8 cellular contexts compared by ENCODE assay signal in the genomic region with DNA sequence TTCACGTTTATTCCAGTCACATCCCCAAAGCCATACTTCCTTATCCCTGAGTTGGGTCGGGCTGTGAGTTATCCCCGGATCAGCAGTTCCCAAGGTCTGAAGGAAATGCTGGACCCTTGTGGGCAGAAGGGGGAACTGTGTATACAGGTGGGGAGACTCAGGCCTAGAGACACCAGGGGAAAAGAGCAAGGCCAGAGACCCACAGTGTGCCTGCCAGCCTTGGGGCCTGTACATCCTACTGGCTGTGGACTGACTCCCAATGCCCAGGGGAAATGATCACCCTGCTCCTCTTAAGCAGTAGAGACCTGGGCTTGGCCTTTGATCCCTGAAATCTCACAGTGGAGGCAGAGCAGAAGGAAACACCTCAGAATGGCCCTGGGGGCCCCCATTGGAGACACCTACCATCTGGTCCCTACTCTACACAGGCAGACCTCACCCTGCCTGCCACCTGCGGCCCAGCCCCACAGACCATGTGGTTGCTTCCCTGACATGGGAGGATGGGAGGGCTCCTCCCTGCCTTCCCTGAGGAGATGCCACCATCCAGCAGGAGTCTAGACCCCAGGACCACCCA. TPM values are rescaled to one million over a fixed set of nuclear protein-coding genes. Genes with fewer than 3 reads are reported as not detected.
A peak's percentile ranks its signal among the peaks of the same experiment; 100 is the strongest.
DNase-seq lines count a peak whose midpoint lies in the region; ATAC-seq and TF ChIP-seq lines count a peak whose summit lies in the region.

No MANE protein-coding gene starts in this region.

- H3K36me3 ChIP-seq in breast epithelium = no peaks in the 10 kb centered on the region
- H3K36me3 ChIP-seq in mesendoderm (ENCODE audit: control insufficient read depth, insufficient read depth, low read length) = no peaks in the 10 kb centered on the region
- H3K36me3 ChIP-seq in upper lobe of right lung = peaks cover 17% of the 10 kb centered on the region

- no peaks in the 10 kb centered on the region for H3K27me3 Mint-ChIP-seq in activated naive CD4-positive, alpha-beta T cell treated with anti-CD3 and anti-CD28 coated beads, Interleukin-2, amount 50 U/mL, for 24 hours

- H3K4me1 ChIP-seq in breast epithelium (peaks cover 0 to 10% of the 10 kb centered on the region in 2 donors), mesendoderm (ENCODE audit: control insufficient read depth, low read depth, low read length) (peaks cover 2% of the 10 kb centered on the region), upper lobe of right lung (peaks cover 16% of the 10 kb centered on the region)

- H3K27ac ChIP-seq in breast epithelium = peak overlapping the region; percentile 98
- no peak overlapping the region for H3K27ac ChIP-seq in mesendoderm (ENCODE audit: low read depth, low read length)
- peak overlapping the region; percentile 93 for H3K27ac ChIP-seq in upper lobe of right lung

- H3K9me3 Mint-ChIP-seq in activated naive CD4-positive, alpha-beta T cell treated with anti-CD3 and anti-CD28 coated beads, Interleukin-2, amount 50 U/mL, for 24 hours = no peaks in the 10 kb centered on the region

- H3K4me3 ChIP-seq in breast epithelium = peak overlapping the region; percentile 93 to 98 (median 94)
- H3K4me3 ChIP-seq in mesendoderm (ENCODE audit: low read length) = no peak overlapping the region
- peak overlapping the region; percentile 69 for H3K4me3 ChIP-seq in upper lobe of right lung

- ATAC-seq in upper lobe of right lung = no peak
- ATAC-seq in left lobe of liver = no peak

- H3K27me3 ChIP-seq in breast epithelium (no peaks in the 10 kb centered on the region), mesendoderm (ENCODE audit: insufficient read depth, low read length, poor library complexity) (no peaks in the 10 kb centered on the region), upper lobe of right lung (no peaks in the 10 kb centered on the region)

- H3K4me2 ChIP-seq in mesendoderm (ENCODE audit: low read length) = no peak overlapping the region

- H2BK5ac ChIP-seq in mesendoderm (ENCODE audit: low read length) = no peak overlapping the region

- no peak overlapping the region for H3K9ac ChIP-seq in mesendoderm (ENCODE audit: low read length)

- no peaks in the 10 kb centered on the region for H3K36me3 Mint-ChIP-seq in activated naive CD4-positive, alpha-beta T cell treated with anti-CD3 and anti-CD28 coated beads, Interleukin-2, amount 50 U/mL, for 24 hours

- H3K27ac Mint-ChIP-seq in activated naive CD4-positive, alpha-beta T cell treated with anti-CD3 and anti-CD28 coated beads, Interleukin-2, amount 50 U/mL, for 24 hours = peak overlapping the region; percentile 17

- no peak overlapping the region for H3K4ac ChIP-seq in mesendoderm (ENCODE audit: low read depth, low read length)

- H2BK15ac ChIP-seq in mesendoderm (replicated peaks; ENCODE audit: low read depth) = no peak overlapping the region

- intact Hi-C loops in breast epithelium (cut with DNase I; ENCODE audit: low total_unique reads) = no loop called here
- intact Hi-C loops in upper lobe of right lung (cut with DNase I) = no loop called here

- no peaks in the 10 kb centered on the region for H3K79me1 ChIP-seq in mesendoderm (ENCODE audit: low read length)

- H4K5ac ChIP-seq in mesendoderm (ENCODE audit: low read length) = no peak overlapping the region

- no peak overlapping the region for H4K8ac ChIP-seq in mesendoderm (ENCODE audit: low read depth, low read length)

- no peak overlapping the region for H3K23ac ChIP-seq in mesendoderm (ENCODE audit: low read length)

- H3K9me3 ChIP-seq in breast epithelium = no peaks in the 10 kb centered on the region
- H3K9me3 ChIP-seq in upper lobe of right lung = no peaks in the 10 kb centered on the region

- no peak overlapping the region for H2AK5ac ChIP-seq in mesendoderm (ENCODE audit: low read length)

- no CpG with 5 or more reads among the region's 4 CpGs for WGBS in mesendoderm (ENCODE audit: extremely low coverage, insufficient coverage, low lambda C conversion rate)

- no peak overlapping the region for H3K18ac ChIP-seq in mesendoderm (ENCODE audit: low read length)

- no peak overlapping the region for H2BK120ac ChIP-seq in mesendoderm (ENCODE audit: low read depth, low read length)

- no peak overlapping the region for H3K56ac ChIP-seq in mesendoderm (ENCODE audit: low read length)

- no peaks in the 10 kb centered on the region for H3K79me2 ChIP-seq in mesendoderm (ENCODE audit: control insufficient read depth, insufficient read depth, low read length)

- H3K4me1 Mint-ChIP-seq in activated naive CD4-positive, alpha-beta T cell treated with anti-CD3 and anti-CD28 coated beads, Interleukin-2, amount 50 U/mL, for 24 hours = peaks cover 23% of the 10 kb centered on the region

- H3K4me3 Mint-ChIP-seq in activated naive CD4-positive, alpha-beta T cell treated with anti-CD3 and anti-CD28 coated beads, Interleukin-2, amount 50 U/mL, for 24 hours = peak overlapping the region; percentile 99

- TF ChIP-seq CTCF in breast epithelium (IDR thresholded peaks at IDR 0.05) (peak in 1 of 3 donors; percentile 16), upper lobe of right lung (IDR thresholded peaks at IDR 0.05) (no peak)

- DNase-seq in activated naive CD4-positive, alpha-beta T cell treated with Interleukin-2 at 50 U/mL for 16 hours = no peak
- DNase-seq in breast epithelium (ENCODE audit: low spot score in 2 of 2) (no peak), mesendoderm (peak; percentile 39), upper lobe of right lung (no peak), left lobe of liver (ENCODE audit: low spot score) (no peak), superior temporal gyrus (ENCODE audit: extremely low spot score) (no peak), SHP77 treated with DMSO at 0.1 percent for 48 hours (lab: John Stamatoyannopoulos, UW) (no peak)

- TF ChIP-seq POLR2A in breast epithelium (IDR thresholded peaks at IDR 0.05) = no peak

RNA-seq across cellular contexts. Expression of a gene that starts 1.3 kb away (rescaled TPM):
- total RNA-seq in breast epithelium = 100 to 1,000 TPM; 297 to 485 (median 411) TPM
- 13.1 TPM for polyA plus RNA-seq in mesendoderm (2013, experiment 1 of 2)
- 13.7 TPM for polyA plus RNA-seq in mesendoderm (2013, experiment 2 of 2)
- total RNA-seq in upper lobe of right lung = 89.0 TPM
- total RNA-seq in left lobe of liver = 7.0 TPM

RNA-seq across cellular contexts. Expression of a gene that starts 16.7 kb away (rescaled TPM):
- 10 to 100 TPM in 1 of 3 donors, 1 to 10 TPM in 1, not detected in 1; 7.5 to 15.2 TPM for total RNA-seq in breast epithelium
- polyA plus RNA-seq in mesendoderm (2013, experiment 1 of 2) = 4.2 TPM
- 4.1 TPM for polyA plus RNA-seq in mesendoderm (2013, experiment 2 of 2)
- total RNA-seq in upper lobe of right lung = 4.5 TPM
- total RNA-seq in left lobe of liver = 0.25 TPM

RNA-seq across cellular contexts. Expression of a gene that starts 25.0 kb away (rescaled TPM):
- total RNA-seq in breast epithelium (10 to 100 TPM; 13.9 to 54.1 (median 41.6) TPM), upper lobe of right lung (71.6 TPM), left lobe of liver (20.9 TPM)
- 15.4 TPM for polyA plus RNA-seq in mesendoderm (2013, experiment 1 of 2)
- 17.7 TPM for polyA plus RNA-seq in mesendoderm (2013, experiment 2 of 2)

RNA-seq across cellular contexts. Expression of a gene that starts 34.2 kb away (rescaled TPM):
- total RNA-seq in breast epithelium (not detected), upper lobe of right lung (6.9 TPM), left lobe of liver (not detected)
- polyA plus RNA-seq in mesendoderm (2013, experiment 1 of 2) = 10.6 TPM
- polyA plus RNA-seq in mesendoderm (2013, experiment 2 of 2) = 11.4 TPM

RNA-seq across cellular contexts. Expression of a gene that starts 53.9 kb away (rescaled TPM):
- total RNA-seq in breast epithelium (10 to 100 TPM; 32.8 to 42.6 (median 38.3) TPM), upper lobe of right lung (37.9 TPM), left lobe of liver (33.5 TPM)
- 15.3 TPM for polyA plus RNA-seq in mesendoderm (2013, experiment 1 of 2)
- 14.5 TPM for polyA plus RNA-seq in mesendoderm (2013, experiment 2 of 2)

Comparison
In these comparisons a context has a peak if more than half of its experiments do, and no peak if none do; other contexts are left out.
1. RNA of a gene that starts 1.3 kb away (total RNA-seq): 297 to 485 TPM in breast epithelium and 89.0 TPM in upper lobe of right lung (single experiment); 7.0 TPM in left lobe of liver (single experiment); every median in the first group is over 10 times any median in the second.